8 cellular contexts compared by ENCODE assay signal in the genomic region with DNA sequence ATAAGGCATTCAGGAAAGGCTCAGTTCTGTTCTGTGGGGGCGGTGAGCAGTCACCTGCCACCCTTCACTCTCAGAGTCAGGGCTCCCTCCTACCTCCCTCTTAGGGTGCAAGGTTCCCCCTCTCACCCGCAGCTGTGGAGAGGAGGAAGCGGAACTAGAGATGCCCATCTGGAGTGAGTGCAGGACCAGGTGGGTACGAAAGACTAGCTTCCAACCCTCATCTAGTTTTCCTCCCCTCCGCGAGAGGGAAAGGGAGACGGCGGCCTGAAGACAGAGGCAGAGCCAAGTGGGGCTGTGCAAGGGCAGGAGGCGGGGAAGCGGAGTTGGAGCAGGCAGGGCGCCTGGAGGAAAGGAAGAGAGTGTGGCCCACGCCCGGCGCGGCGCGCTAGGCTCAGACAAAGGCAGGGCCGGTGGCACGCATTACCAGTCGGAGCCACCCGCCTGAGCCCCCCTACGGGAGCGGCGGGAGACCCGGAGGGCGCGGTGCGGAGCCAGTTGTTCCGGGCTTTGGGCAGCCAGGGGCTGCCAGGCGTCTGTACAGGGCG. TPM values are rescaled to one million over a fixed set of nuclear protein-coding genes. Genes with fewer than 3 reads are reported as not detected.
DNase-seq lines count a peak whose midpoint lies in the region; ATAC-seq, FAIRE-seq and TF ChIP-seq lines count a peak whose summit lies in the region.

No MANE protein-coding gene starts in this region.

- H3K9ac ChIP-seq in HCT116 (ENCODE audit: low read length) = peak overlapping the region; percentile 92

- H3K36me3 ChIP-seq in HCT116 (ENCODE audit: control insufficient read depth in 1 of 2, insufficient read depth in 2 of 2, low read length in 2 of 2) = peaks cover 0 to 11% of the 10 kb centered on the region in 2 experiments; a peak in 1 of 4 replicates
- peaks cover 0 to 12% (median 4%) of the 10 kb centered on the region in 3 donors for H3K36me3 ChIP-seq in esophagus squamous epithelium
- H3K36me3 ChIP-seq in prostate gland = no peaks in the 10 kb centered on the region

- whole genome bisulfite sequencing in esophagus squamous epithelium, 2 donors = 6 to 13% methylated on average over 13 to 15 of the region's 31 CpGs
- 7% methylated on average over 31 of the region's 31 CpGs for WGBS in prostate gland

- no peak for TF ChIP-seq POLR2A in GM12891 (IDR thresholded peaks at IDR 0.05; ENCODE audit: low read depth, low read length)
- TF ChIP-seq POLR2A in HCT116 (IDR thresholded peaks at IDR 0.05; ENCODE audit: borderline replicate concordance, extremely low read depth, insufficient read depth, insufficient read length) = no peak
- no peak for TF ChIP-seq POLR2A in esophagus squamous epithelium (IDR thresholded peaks at IDR 0.05)
- TF ChIP-seq POLR2A in prostate gland (IDR thresholded peaks at IDR 0.05) = no peak

- H3K79me2 ChIP-seq in HCT116 (ENCODE audit: insufficient read depth, low read length) = peaks cover 25% of the 10 kb centered on the region

- peak overlapping the region; percentile 40 to 76 for H3K4me3 ChIP-seq in HCT116 (replicated peaks in 1 of 2; ENCODE audit: low read depth in 1 of 2, low read length in 2 of 2)
- H3K4me3 ChIP-seq in esophagus squamous epithelium = peak overlapping the region; percentile 43 to 76 (median 60)
- peak overlapping the region; percentile 42 to 54 for H3K4me3 ChIP-seq in prostate gland

- intact Hi-C loops in HCT116 (cut with micrococcal nuclease) = loop anchor here (1.0 kb wide), 2 partner anchors 64 to 136 kb away; no protein-coding TSS in a partner anchor
- intact Hi-C loops in esophagus squamous epithelium (cut with DNase I) = loop anchor here (5.0 to 10.0 kb wide), 2 partner anchors 47 to 139 kb away; a partner anchor contains a TSS
- intact Hi-C loops in prostate gland (cut with DNase I) = loop anchor here (2.0 kb wide), 3 partner anchors 45 to 63 kb away; no protein-coding TSS in a partner anchor

- TF ChIP-seq CTCF in HCT116 (IDR thresholded peaks at IDR 0.05 in 2 of 3, conservative IDR thresholded peaks at IDR 0.05 in 1 of 3; ENCODE audit: borderline replicate concordance in 1 of 3, insufficient read depth in 1 of 3, low read depth in 2 of 3, low read length in 2 of 3) = no peak
- no peak for TF ChIP-seq CTCF in RWPE1 (conservative IDR thresholded peaks at IDR 0.05; ENCODE audit: low read depth)
- no peak for TF ChIP-seq CTCF in esophagus squamous epithelium (IDR thresholded peaks at IDR 0.05)
- no peak for TF ChIP-seq CTCF in prostate gland (IDR thresholded peaks at IDR 0.05)

- POLR2A ChIA-PET in HCT116 (lab: Charles Lee) = interaction anchor here (1.0 to 2.3 kb wide), 3 partner anchors 28 to 102 kb away, joined by 4 to 7 read pairs (median 5); a partner anchor contains a TSS
- POLR2A ChIA-PET in RWPE1 (lab: Yijun Ruan, JAX; ENCODE audit: low non-redundant PET) = interaction anchor here (1.9 to 2.5 kb wide), 2 partner anchors 28 to 50 kb away, joined by 7 to 20 read pairs; a partner anchor contains a TSS

- peaks cover 18 to 65% of the 10 kb centered on the region in 2 experiments; a peak in 3 of 4 replicates for H3K4me1 ChIP-seq in HCT116 (ENCODE audit: control insufficient read depth in 1 of 2, insufficient read depth in 2 of 2, low read length in 2 of 2)
- H3K4me1 ChIP-seq in esophagus squamous epithelium = peaks cover 39 to 77% (median 45%) of the 10 kb centered on the region in 3 donors
- no peaks in the 10 kb centered on the region for H3K4me1 ChIP-seq in prostate gland (replicated peaks)

- RAD21 ChIA-PET in HCT116 (lab: Charles Lee; ENCODE audit: low non-redundant PET in 1 of 2, low total read pairs in 2 of 2, uncharacterized antibody in 2 of 2, unreplicated experiment in 2 of 2) = interaction anchor here (0.6 to 0.7 kb wide), 3 partner anchors 22 to 144 kb away, joined by 3 to 7 read pairs (median 3); no protein-coding TSS in a partner anchor

- H3K27ac ChIP-seq in HCT116 (ENCODE audit: low read depth, low read length) (peak overlapping the region; percentile 96), RWPE1 (peak overlapping the region; percentile 84), esophagus squamous epithelium (peak overlapping the region; percentile 68 to 91 (median 80)), prostate gland (peak overlapping the region; percentile 71 to 79)

- CTCF ChIA-PET in HCT116 (lab: Charles Lee) (interaction anchor here (1.3 to 6.8 kb wide), 13 partner anchors 8 to 340 kb away, joined by 3 to 85 read pairs (median 11); a partner anchor contains a TSS), RWPE1 (lab: Yijun Ruan, JAX) (interaction anchor here (0.6 to 11.5 kb wide), 17 partner anchors 9 to 743 kb away, joined by 3 to 210 read pairs (median 5); a partner anchor contains a TSS)

- H2AFZ ChIP-seq in HCT116 (ENCODE audit: low read depth, low read length, poor library complexity, severe bottlenecking) = no peak overlapping the region

- no peak for FAIRE-seq in GM12891 (lab: Jason Lieb, UNC)

- no peaks in the 10 kb centered on the region for H3K9me2 ChIP-seq in HCT116 (ENCODE audit: insufficient read depth)

- H3K27me3 ChIP-seq in HCT116 (ENCODE audit: insufficient read depth, low read length) (no peaks in the 10 kb centered on the region), esophagus squamous epithelium (peaks cover 0 to 36% (median 0%) of the 10 kb centered on the region in 4 donors), prostate gland (replicated peaks; ENCODE audit: insufficient read depth) (no peaks in the 10 kb centered on the region)

- H3K9me3 ChIP-seq in HCT116 (ENCODE audit: control insufficient read depth in 1 of 2, insufficient read depth in 1 of 2, low read depth in 1 of 2, low read length in 2 of 2) = no peaks in the 10 kb centered on the region
- H3K9me3 ChIP-seq in esophagus squamous epithelium = no peaks in the 10 kb centered on the region
- no peaks in the 10 kb centered on the region for H3K9me3 ChIP-seq in prostate gland

- BruUV-seq in HCT116 (replicated peaks; lab: Mats Ljungman, UMichigan) = no TSS peak

- no peak for ATAC-seq in HCT116

- H3K4me2 ChIP-seq in HCT116 (ENCODE audit: low read length) = peak overlapping the region; percentile 96

- H4K20me1 ChIP-seq in HCT116 (ENCODE audit: insufficient read depth) = no peaks in the 10 kb centered on the region

- no peak for TF ChIP-seq RAD21 in HCT116 (IDR thresholded peaks at IDR 0.05; ENCODE audit: low read depth)

- no peak for DNase-seq in GM12891 (ENCODE audit: insufficient read length, low spot score)
- DNase-seq in HCT116 (ENCODE audit: low read depth, low spot score) = no peak
- DNase-seq in RWPE1 (ENCODE audit: low spot score) = no peak
- DNase-seq in esophagus squamous epithelium (lab: John Stamatoyannopoulos, UW) = no peak
- no peak for DNase-seq in prostate gland (ENCODE audit: low spot score)
- DNase-seq in NCI-H524 treated with DMSO at 0.1 percent for 48 hours (lab: John Stamatoyannopoulos, UW) = no peak
- no peak for DNase-seq in globus pallidus (ENCODE audit: low spot score)
- no peak for DNase-seq in NCI-H1092 treated with DMSO at 0.1 percent for 48 hours (lab: John Stamatoyannopoulos, UW)

TF ChIP-seq in GM12891, 5 proteins besides CTCF, POLR2A, EP300 and RAD21:
- TF ChIP-seq POLR2AphosphoS5 (IDR thresholded peaks at IDR 0.05; ENCODE audit: low read depth, low read length) = no peak
- TF ChIP-seq SPI1 (IDR thresholded peaks at IDR 0.05; ENCODE audit: low read depth, low read length) = peak; percentile 33; the same call in 1 of the 2 replicates

TF ChIP-seq in HCT116, 20 proteins besides CTCF, POLR2A, EP300 and RAD21:
- TF ChIP-seq SIN3A (IDR thresholded peaks at IDR 0.05; ENCODE audit: low read depth) = no peak
- TF ChIP-seq, protein P1, sequence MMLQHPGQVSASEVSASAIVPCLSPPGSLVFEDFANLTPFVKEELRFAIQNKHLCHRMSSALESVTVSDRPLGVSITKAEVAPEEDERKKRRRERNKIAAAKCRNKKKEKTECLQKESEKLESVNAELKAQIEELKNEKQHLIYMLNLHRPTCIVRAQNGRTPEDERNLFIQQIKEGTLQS (IDR thresholded peaks at IDR 0.05) = no peak
- no peak for TF ChIP-seq JUND (IDR thresholded peaks at IDR 0.05)
- TF ChIP-seq SP1 (IDR thresholded peaks at IDR 0.05; ENCODE audit: low read depth) = no peak
- no peak for TF ChIP-seq CBX3 (IDR thresholded peaks at IDR 0.05; ENCODE audit: low read depth)
- TF ChIP-seq FOSL1 (IDR thresholded peaks at IDR 0.05; ENCODE audit: low read depth) = no peak
- TF ChIP-seq, protein P2, sequence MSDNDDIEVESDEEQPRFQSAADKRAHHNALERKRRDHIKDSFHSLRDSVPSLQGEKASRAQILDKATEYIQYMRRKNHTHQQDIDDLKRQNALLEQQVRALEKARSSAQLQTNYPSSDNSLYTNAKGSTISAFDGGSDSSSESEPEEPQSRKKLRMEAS (IDR thresholded peaks at IDR 0.05) = no peak
TF ChIP-seq in HCT116: peak in this region for 0.

RNA-seq across cellular contexts. Expression of a gene that starts 7.3 kb away (rescaled TPM):
- 8.4 TPM for polyA plus RNA-seq in GM12891 (2012; ENCODE audit: low read depth, missing spikeins)
- total RNA-seq in HCT116 (2021; ENCODE audit: unreplicated experiment) = 39.9 TPM
- polyA plus RNA-seq in HCT116 (2012) = 28.9 and 29.4 TPM in 2 replicates
- total RNA-seq in esophagus squamous epithelium = 1 to 10 TPM; 5.0 to 7.7 (median 6.4) TPM
- total RNA-seq in prostate gland = 10 to 100 TPM in 1 of 2 donors, 1 to 10 TPM in 1; 8.7 to 11.0 TPM

RNA-seq across cellular contexts. Expression of a gene that starts 19.5 kb away (rescaled TPM):
- 36.9 TPM for polyA plus RNA-seq in GM12891 (2012; ENCODE audit: low read depth, missing spikeins)
- 144 TPM for total RNA-seq in HCT116 (2021; ENCODE audit: unreplicated experiment)
- polyA plus RNA-seq in HCT116 (2012) = 110 and 117 TPM in 2 replicates
- 10 to 100 TPM; 11.9 to 51.1 (median 27.2) TPM for total RNA-seq in esophagus squamous epithelium
- total RNA-seq in prostate gland = 10 to 100 TPM; 33.1 to 65.1 TPM

RNA-seq across cellular contexts. Expression of a gene that starts 27.4 kb away (rescaled TPM):
- polyA plus RNA-seq in GM12891 (2012; ENCODE audit: low read depth, missing spikeins) = 42.8 TPM
- total RNA-seq in HCT116 (2021; ENCODE audit: unreplicated experiment) (89.3 TPM), esophagus squamous epithelium (10 to 100 TPM; 24.6 to 39.7 (median 29.5) TPM), prostate gland (10 to 100 TPM; 28.6 to 32.4 TPM)
- polyA plus RNA-seq in HCT116 (2012) = 88.3 and 90.2 TPM in 2 replicates

RNA-seq across cellular contexts. Expression of a gene that starts 43.5 kb away (rescaled TPM):
- polyA plus RNA-seq in GM12891 (2012; ENCODE audit: low read depth, missing spikeins) = 38.1 TPM
- total RNA-seq in HCT116 (2021; ENCODE audit: unreplicated experiment) (153 TPM), esophagus squamous epithelium (10 to 100 TPM; 17.1 to 81.6 (median 33.6) TPM), prostate gland (100 to 1,000 TPM; 155 to 235 TPM)
- polyA plus RNA-seq in HCT116 (2012) = 152 and 163 TPM in 2 replicates

RNA-seq across cellular contexts. Expression of a gene that starts 44.6 kb away (rescaled TPM):
- polyA plus RNA-seq in GM12891 (2012; ENCODE audit: low read depth, missing spikeins) = 4.7 TPM
- total RNA-seq in HCT116 (2021; ENCODE audit: unreplicated experiment) (30.0 TPM), esophagus squamous epithelium (10 to 100 TPM; 10.7 to 25.4 (median 19.6) TPM), prostate gland (1 to 10 TPM in 1 of 2 donors, under 1 TPM in 1; 0.74 to 2.6 TPM)
- polyA plus RNA-seq in HCT116 (2012) = 46.8 and 58.1 TPM in 2 replicates
